In the genomic region with DNA sequence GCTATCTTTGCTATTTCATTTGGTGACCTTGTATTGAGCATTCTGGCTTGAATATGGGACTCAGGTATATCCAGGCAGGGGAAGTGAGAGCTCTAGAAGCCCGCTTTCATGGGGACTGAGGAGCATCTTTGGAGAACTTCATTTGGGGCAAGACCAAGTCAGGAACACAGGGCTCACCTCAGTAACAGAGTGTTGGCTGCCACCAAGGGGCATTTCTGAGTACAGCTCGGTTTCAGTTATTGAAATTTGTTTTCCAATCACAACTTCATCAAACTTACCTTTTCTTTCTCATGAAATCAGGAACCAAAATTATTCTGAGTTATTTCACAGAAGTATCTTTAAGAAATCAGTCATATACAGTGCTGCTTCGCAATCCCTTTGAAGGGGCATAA, we compare ENCODE assay signal across 15 cellular contexts.
DNase-seq lines count a peak whose midpoint lies in the region; TF ChIP-seq lines count a peak whose summit lies in the region.
"Had no signal": no experiment of that assay in that cellular context is flagged by ENCODE, and none has a peak within 500 bp of the region (broad histone marks: within the 10 kb centered on the region; RNA-seq: fewer than 3 reads in every experiment).

No MANE protein-coding gene starts in this region.

- H3K4me3 ChIP-seq in HEK293 (ENCODE audit: low read depth, low read length) (no peak overlapping the region), astrocyte of the spinal cord (ENCODE audit: low read depth, low read length) (no peak overlapping the region)
- H3K4me3 ChIP-seq: tibial artery had no signal

- H3K27ac ChIP-seq in 22Rv1 (no peak overlapping the region), HEK293 (ENCODE audit: extremely low read depth, low read depth, low read length) (no peak overlapping the region)
- H3K27ac ChIP-seq: tibial artery had no signal

- TF ChIP-seq CTCF in 22Rv1 (IDR thresholded peaks at IDR 0.05) (peak; percentile 19; the same call in 1 of the 2 replicates), HEK293 (tag by site-specific recombination; IDR thresholded peaks at IDR 0.05) (peak; percentile 40; the same call in 1 of the 2 replicates), astrocyte of the spinal cord (IDR thresholded peaks at IDR 0.05; ENCODE audit: low read depth, low read length) (peak; percentile 12)

- no peaks in the 10 kb centered on the region for H3K9me3 ChIP-seq in HEK293 (ENCODE audit: control insufficient read depth, insufficient read depth, low read depth, low read length)

- DNase-seq in astrocyte of the spinal cord (ENCODE audit: low read depth, low spot score) (no peak), iPS-NIHi11 (ENCODE audit: low spot score) (peak; percentile 27), cerebellum (ENCODE audit: low spot score) (no peak), NCI-H146 (lab: John Stamatoyannopoulos, UW) (no peak), NCI-H526 (lab: John Stamatoyannopoulos, UW) (no peak)
- no peak for DNase-seq in activated CD4-positive, alpha-beta T cell treated with anti-CD3 and anti-CD28 coated beads for 48 hours
- DNase-seq: ACHN; activated CD8-positive, alpha-beta T cell treated with anti-CD3 and anti-CD28 coated beads, Interleukin-2, amount 10 ng/mL, durations not matched to agents 7 days and 5 days; activated naive CD4-positive, alpha-beta T cell treated with anti-CD3 and anti-CD28 coated beads for 36 hours; cortex of kidney; DMS79 treated with DMSO at 0.1 percent for 48 hours; NCI-H1436; tibial artery had no signal

- no peaks in the 10 kb centered on the region for H3K36me3 ChIP-seq in HEK293 (ENCODE audit: control insufficient read depth in 2 of 2, insufficient read depth in 1 of 2, low read length in 2 of 2)
- H3K36me3 ChIP-seq: tibial artery had no signal

- in situ Hi-C loops in astrocyte of the spinal cord (cut with HindIII; ENCODE audit: low sequenced_read_pairs) = no loop called here

- H3K4me1 ChIP-seq in HEK293 (ENCODE audit: control insufficient read depth, insufficient read depth, low read length) = peaks cover 5% of the 10 kb centered on the region

- CTCF ChIA-PET in HEK293 (lab: Yijun Ruan, JAX) = interaction anchor here (0.6 to 2.8 kb wide), 9 partner anchors 8 to 852 kb away, joined by 3 to 12 read pairs (median 6); no protein-coding TSS in a partner anchor

- POLR2A ChIA-PET in HEK293 (lab: Yijun Ruan, JAX) = no interaction called here

TF ChIP-seq in HEK293, 187 proteins besides CTCF, POLR2A, EP300 and RAD21:
- no peak for TF ChIP-seq ZSCAN5A (tag by site-specific recombination; IDR thresholded peaks at IDR 0.05)
- TF ChIP-seq ZNF654 (tag by site-specific recombination; IDR thresholded peaks at IDR 0.05; ENCODE audit: low read depth) = peak; percentile 49
- no peak for TF ChIP-seq RBAK (tag by site-specific recombination; IDR thresholded peaks at IDR 0.05)
- TF ChIP-seq SP3 (tag by site-specific recombination; IDR thresholded peaks at IDR 0.05) = no peak
- TF ChIP-seq ZNF239 (tag by site-specific recombination; IDR thresholded peaks at IDR 0.05) = no peak
- TF ChIP-seq, protein P1, sequence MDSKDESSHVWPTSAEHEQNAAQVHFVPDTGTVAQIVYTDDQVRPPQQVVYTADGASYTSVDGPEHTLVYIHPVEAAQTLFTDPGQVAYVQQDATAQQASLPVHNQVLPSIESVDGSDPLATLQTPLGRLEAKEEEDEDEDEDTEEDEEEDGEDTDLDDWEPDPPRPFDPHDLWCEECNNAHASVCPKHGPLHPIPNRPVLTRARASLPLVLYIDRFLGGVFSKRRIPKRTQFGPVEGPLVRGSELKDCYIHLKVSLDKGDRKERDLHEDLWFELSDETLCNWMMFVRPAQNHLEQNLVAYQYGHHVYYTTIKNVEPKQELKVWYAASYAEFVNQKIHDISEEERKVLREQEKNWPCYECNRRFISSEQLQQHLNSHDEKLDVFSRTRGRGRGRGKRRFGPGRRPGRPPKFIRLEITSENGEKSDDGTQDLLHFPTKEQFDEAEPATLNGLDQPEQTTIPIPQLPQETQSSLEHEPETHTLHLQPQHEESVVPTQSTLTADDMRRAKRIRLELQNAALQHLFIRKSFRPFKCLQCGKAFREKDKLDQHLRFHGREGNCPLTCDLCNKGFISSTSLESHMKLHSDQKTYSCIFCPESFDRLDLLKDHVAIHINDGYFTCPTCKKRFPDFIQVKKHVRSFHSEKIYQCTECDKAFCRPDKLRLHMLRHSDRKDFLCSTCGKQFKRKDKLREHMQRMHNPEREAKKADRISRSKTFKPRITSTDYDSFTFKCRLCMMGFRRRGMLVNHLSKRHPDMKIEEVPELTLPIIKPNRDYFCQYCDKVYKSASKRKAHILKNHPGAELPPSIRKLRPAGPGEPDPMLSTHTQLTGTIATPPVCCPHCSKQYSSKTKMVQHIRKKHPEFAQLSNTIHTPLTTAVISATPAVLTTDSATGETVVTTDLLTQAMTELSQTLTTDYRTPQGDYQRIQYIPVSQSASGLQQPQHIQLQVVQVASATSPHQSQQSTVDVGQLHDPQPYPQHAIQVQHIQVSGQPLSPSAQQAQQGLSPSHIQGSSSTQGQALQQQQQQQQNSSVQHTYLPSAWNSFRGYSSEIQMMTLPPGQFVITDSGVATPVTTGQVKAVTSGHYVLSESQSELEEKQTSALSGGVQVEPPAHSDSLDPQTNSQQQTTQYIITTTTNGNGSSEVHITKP (tag by site-specific recombination; IDR thresholded peaks at IDR 0.05) = 0 out of 2 replicates have a peak, but pooled peaks have one; percentile 12
- TF ChIP-seq, protein P2, sequence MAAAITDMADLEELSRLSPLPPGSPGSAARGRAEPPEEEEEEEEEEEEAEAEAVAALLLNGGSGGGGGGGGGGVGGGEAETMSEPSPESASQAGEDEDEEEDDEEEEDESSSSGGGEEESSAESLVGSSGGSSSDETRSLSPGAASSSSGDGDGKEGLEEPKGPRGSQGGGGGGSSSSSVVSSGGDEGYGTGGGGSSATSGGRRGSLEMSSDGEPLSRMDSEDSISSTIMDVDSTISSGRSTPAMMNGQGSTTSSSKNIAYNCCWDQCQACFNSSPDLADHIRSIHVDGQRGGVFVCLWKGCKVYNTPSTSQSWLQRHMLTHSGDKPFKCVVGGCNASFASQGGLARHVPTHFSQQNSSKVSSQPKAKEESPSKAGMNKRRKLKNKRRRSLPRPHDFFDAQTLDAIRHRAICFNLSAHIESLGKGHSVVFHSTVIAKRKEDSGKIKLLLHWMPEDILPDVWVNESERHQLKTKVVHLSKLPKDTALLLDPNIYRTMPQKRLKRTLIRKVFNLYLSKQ (tag by site-specific recombination; IDR thresholded peaks at IDR 0.05; ENCODE audit: borderline replicate concordance) = no peak
- no peak for TF ChIP-seq ZNF677 (tag by site-specific recombination; IDR thresholded peaks at IDR 0.05)
TF ChIP-seq in HEK293: peak in this region for 2.
